Comparison of ENCODE assay signal across 29 cellular contexts in the genomic region with DNA sequence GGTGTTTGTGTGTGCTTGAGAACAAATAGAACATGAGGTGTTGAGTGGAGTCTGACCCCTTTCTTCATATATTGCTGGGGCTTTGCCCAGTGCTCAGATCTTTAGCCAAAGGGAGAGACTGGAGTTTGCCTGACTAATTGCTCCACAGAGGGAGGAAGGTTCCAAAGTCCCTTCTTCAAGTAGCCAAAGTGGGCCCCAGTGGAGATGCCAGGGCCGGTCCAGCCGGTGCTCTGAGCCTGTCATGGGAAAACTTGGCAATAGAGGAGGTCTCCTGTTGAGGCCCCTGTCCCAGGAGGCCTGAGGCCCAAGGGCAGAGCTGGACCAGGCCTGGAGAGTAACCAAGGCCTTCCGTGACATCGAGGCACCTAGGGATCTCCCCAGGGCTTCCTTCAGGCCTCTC.
"Had no signal": no experiment of that assay in that cellular context is flagged by ENCODE, and none has a peak within 500 bp of the region (broad histone marks: within the 10 kb centered on the region; RNA-seq: fewer than 3 reads in every experiment).

No MANE protein-coding gene starts in this region.

- H3K9me3 ChIP-seq: breast epithelium, gastrocnemius medialis, lower lobe of right lung, neutrophil, psoas muscle, sigmoid colon, stomach, testis had no signal

- H3K36me3 ChIP-seq: breast epithelium, gastrocnemius medialis, lower lobe of right lung, neutrophil, sigmoid colon, stomach had no signal

- H3K27ac ChIP-seq: breast epithelium, coronary artery, gastrocnemius medialis, lower lobe of right lung, neutrophil, parathyroid adenoma, psoas muscle, sigmoid colon, stomach, testis had no signal

- H3K27ac Mint-ChIP-seq: activated CD4-positive, alpha-beta memory T cell treated with anti-CD3 and anti-CD28 coated beads, Interleukin-2, amount 10 ng/mL, durations not matched to agents 7 days and 5 days; activated CD4-positive, alpha-beta T cell treated with anti-CD3 and anti-CD28 coated beads, Interleukin-2, amount 10 ng/mL, durations not matched to agents 7 days and 5 days; activated T-helper 17 cell treated with anti-CD3 and anti-CD28 coated beads, Interleukin-2, amount 50 U/mL, for 72 hours; effector memory CD8-positive, alpha-beta T cell; natural killer cell treated with Interleukin-12 subunit alpha and Interleukin-12 subunit beta and Interleukin-15 and Interleukin-18, amount 100 ng/mL, for 72 hours; stimulated activated naive B cell treated with anti-CD40 and anti-IgM and Interleukin-4, amounts not matched to agents 10 μg/mL and 1 μg/mL and 100 μg/mL, for 72 hours had no signal

- DNase-seq: activated CD4-positive, alpha-beta memory T cell treated with anti-CD3 and anti-CD28 coated beads, Interleukin-2, amount 10 ng/mL, durations not matched to agents 7 days and 5 days; activated CD4-positive, alpha-beta T cell treated with anti-CD3 and anti-CD28 coated beads for 1 hour; activated CD4-positive, alpha-beta T cell treated with anti-CD3 and anti-CD28 coated beads, Interleukin-2, amount 10 ng/mL, durations not matched to agents 7 days and 5 days; activated gamma-delta T cell treated with Interleukin-2 at 50 U/mL for 16 hours; activated naive CD4-positive, alpha-beta T cell treated with anti-CD3 and anti-CD28 coated beads, Interleukin-2, amount 50 U/mL, for 16 hours; activated T-cell treated with anti-CD3 and anti-CD28 coated beads, Interleukin-2, amount 50 U/mL, for 4 hours; amniotic stem cell; cerebellar nuclear complex; effector memory CD8-positive, alpha-beta T cell; erythroblast; gastrocnemius medialis; glutamatergic neuron; lower lobe of right lung; mesenchymal stem cell; psoas muscle; sigmoid colon; stimulated activated CD4-positive, alpha-beta T cell treated with anti-CD3 and anti-CD28 coated beads, Interleukin-1b, Interleukin-23, amount 100 ng/mL, for 48 hours; stimulated activated naive B cell treated with anti-CD40 and anti-IgM and Interleukin-4, amounts not matched to agents 10 μg/mL and 1 μg/mL and 100 μg/mL, for 72 hours; stomach; T-helper 2 cell; testis; trophoblast cell had no signal

- H3K4me3 ChIP-seq: breast epithelium, coronary artery, gastrocnemius medialis, lower lobe of right lung, psoas muscle, sigmoid colon, smooth muscle cell, stomach, testis had no signal

- H3K27me3 ChIP-seq: breast epithelium, gastrocnemius medialis, sigmoid colon, testis had no signal

- H3K4me1 Mint-ChIP-seq: activated CD4-positive, alpha-beta memory T cell treated with anti-CD3 and anti-CD28 coated beads, Interleukin-2, amount 10 ng/mL, durations not matched to agents 7 days and 5 days; activated CD4-positive, alpha-beta T cell treated with anti-CD3 and anti-CD28 coated beads, Interleukin-2, amount 10 ng/mL, durations not matched to agents 7 days and 5 days; activated T-helper 17 cell treated with anti-CD3 and anti-CD28 coated beads, Interleukin-2, amount 50 U/mL, for 72 hours had no signal

- H3K36me3 Mint-ChIP-seq: natural killer cell treated with Interleukin-12 subunit alpha and Interleukin-12 subunit beta and Interleukin-15 and Interleukin-18, amount 100 ng/mL, for 72 hours had no signal

- H3K9me3 Mint-ChIP-seq: activated CD4-positive, alpha-beta memory T cell treated with anti-CD3 and anti-CD28 coated beads, Interleukin-2, amount 10 ng/mL, durations not matched to agents 7 days and 5 days; activated CD4-positive, alpha-beta T cell treated with anti-CD3 and anti-CD28 coated beads, Interleukin-2, amount 10 ng/mL, durations not matched to agents 7 days and 5 days; activated T-cell treated with anti-CD3 and anti-CD28 coated beads, Interleukin-2, amount 50 U/mL, for 4 hours; activated T-helper 17 cell treated with anti-CD3 and anti-CD28 coated beads, Interleukin-2, amount 50 U/mL, for 72 hours; effector memory CD8-positive, alpha-beta T cell; natural killer cell treated with Interleukin-12 subunit alpha and Interleukin-12 subunit beta and Interleukin-15 and Interleukin-18, amount 100 ng/mL, for 72 hours; stimulated activated naive B cell treated with anti-CD40 and anti-IgM and Interleukin-4, amounts not matched to agents 10 μg/mL and 1 μg/mL and 100 μg/mL, for 72 hours had no signal

- H3K4me3 Mint-ChIP-seq: activated CD4-positive, alpha-beta memory T cell treated with anti-CD3 and anti-CD28 coated beads, Interleukin-2, amount 10 ng/mL, durations not matched to agents 7 days and 5 days; activated CD4-positive, alpha-beta T cell treated with anti-CD3 and anti-CD28 coated beads, Interleukin-2, amount 10 ng/mL, durations not matched to agents 7 days and 5 days; activated T-cell treated with anti-CD3 and anti-CD28 coated beads, Interleukin-2, amount 50 U/mL, for 4 hours; activated T-helper 17 cell treated with anti-CD3 and anti-CD28 coated beads, Interleukin-2, amount 50 U/mL, for 72 hours; effector memory CD8-positive, alpha-beta T cell; natural killer cell treated with Interleukin-12 subunit alpha and Interleukin-12 subunit beta and Interleukin-15 and Interleukin-18, amount 100 ng/mL, for 72 hours; stimulated activated naive B cell treated with anti-CD40 and anti-IgM and Interleukin-4, amounts not matched to agents 10 μg/mL and 1 μg/mL and 100 μg/mL, for 72 hours had no signal

- H3K4me1 ChIP-seq: breast epithelium, gastrocnemius medialis, lower lobe of right lung, parathyroid adenoma, psoas muscle, sigmoid colon, testis had no signal
